In the genomic region with DNA sequence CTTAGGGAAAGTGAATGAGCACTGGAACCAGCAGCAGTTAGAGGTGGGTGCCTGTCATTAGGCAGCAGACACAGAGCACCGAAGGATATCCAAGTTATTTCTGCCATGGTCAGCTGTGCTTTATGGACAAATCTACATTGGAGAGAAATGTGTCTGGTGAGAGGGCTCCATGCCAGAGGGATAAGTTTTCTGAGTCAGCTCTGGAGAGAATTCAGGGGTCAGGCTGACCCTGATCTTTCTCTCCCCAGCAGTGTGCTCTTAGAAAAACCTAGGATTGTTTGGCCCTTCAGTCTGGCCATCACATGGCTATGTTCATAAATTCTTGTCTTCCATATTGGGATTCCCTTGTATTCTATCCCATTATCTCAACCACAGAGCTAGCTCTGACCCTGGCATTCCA, we compare ENCODE assay signal across 11 cellular contexts. TPM values are rescaled to one million over a fixed set of nuclear protein-coding genes. Genes with fewer than 3 reads are reported as not detected.
DNase-seq lines count a peak whose midpoint lies in the region; ATAC-seq and TF ChIP-seq lines count a peak whose summit lies in the region.
"Had no signal": no experiment of that assay in that cellular context is flagged by ENCODE, and none has a peak within 500 bp of the region (broad histone marks: within the 10 kb centered on the region; RNA-seq: fewer than 3 reads in every experiment).

No MANE protein-coding gene starts in this region.

- CTCF ChIA-PET in RWPE1 (lab: Yijun Ruan, JAX): interaction anchor here (0.6 to 2.1 kb wide), 4 partner anchors 16 to 165 kb away, joined by 3 to 9 read pairs (median 5); no protein-coding TSS in a partner anchor

- intact Hi-C loops in psoas muscle (cut with DNase I): no loop called here

- peak in 2 of 4 donors; percentile 38 to 44 for ATAC-seq in psoas muscle
- ATAC-seq in HG02623 (IDR thresholded peaks at IDR 0.05; ENCODE audit: unreplicated experiment): no peak
- ATAC-seq: activated CD8-positive, alpha-beta T cell treated with anti-CD3 and anti-CD28 coated beads, Interleukin-2, amount 10 ng/mL, durations not matched to agents 7 days and 5 days had no signal

- H3K27me3 ChIP-seq in right atrium auricular region: no peaks in the 10 kb centered on the region
- H3K27me3 ChIP-seq in psoas muscle (ENCODE audit: insufficient read depth in 3 of 3, low read length in 2 of 3): peaks cover 0 to 2% (median 0%) of the 10 kb centered on the region in 3 donors

- H3K9me3 ChIP-seq in right atrium auricular region (no peaks in the 10 kb centered on the region), psoas muscle (no peaks in the 10 kb centered on the region)

- peak; percentile 33 for DNase-seq in AG08395 (ENCODE audit: low spot score)
- peak; percentile 62 to 91 for DNase-seq in cardiac fibroblast (ENCODE audit: low read depth in 2 of 2)
- DNase-seq in right atrium auricular region (ENCODE audit: low spot score): no peak
- no peak for DNase-seq in psoas muscle
- DNase-seq in activated naive CD4-positive, alpha-beta T cell (lab: John Stamatoyannopoulos, UW): no peak
- no peak for DNase-seq in iPS-NIHi11 (ENCODE audit: low spot score)
- no peak for DNase-seq in RWPE1 (ENCODE audit: low spot score)
- DNase-seq: activated CD8-positive, alpha-beta T cell treated with anti-CD3 and anti-CD28 coated beads, Interleukin-2, amount 10 ng/mL, durations not matched to agents 7 days and 5 days; effector memory CD4-positive, alpha-beta T cell had no signal

- no peaks in the 10 kb centered on the region for H3K36me3 ChIP-seq in right atrium auricular region
- no peaks in the 10 kb centered on the region for H3K36me3 ChIP-seq in psoas muscle (ENCODE audit: insufficient read depth in 1 of 2, low read depth in 1 of 2)

- H3K4me1 ChIP-seq in right atrium auricular region (peaks cover 0 to 75% of the 10 kb centered on the region in 2 donors), psoas muscle (peaks cover 28% of the 10 kb centered on the region)

- no peak overlapping the region for H3K4me3 ChIP-seq in cardiac fibroblast (replicated peaks in 1 of 2; ENCODE audit: low read depth in 2 of 2, low read length in 2 of 2)
- no peak overlapping the region for H3K4me3 ChIP-seq in right atrium auricular region
- no peak overlapping the region for H3K4me3 ChIP-seq in psoas muscle

- TF ChIP-seq CTCF in cardiac fibroblast (IDR thresholded peaks at IDR 0.05; ENCODE audit: low read depth, low read length) (no peak), right atrium auricular region (IDR thresholded peaks at IDR 0.05) (no peak), psoas muscle (IDR thresholded peaks at IDR 0.05) (no peak), RWPE1 (conservative IDR thresholded peaks at IDR 0.05; ENCODE audit: low read depth) (no peak)

- 15 to 35% (median 17%) methylated on average over 1 of the region's 1 CpG for WGBS in psoas muscle, 3 donors

- H3K27ac ChIP-seq in right atrium auricular region (peak overlapping the region; percentile 89 to 93), psoas muscle (peak overlapping the region; percentile 63), RWPE1 (no peak overlapping the region)

- POLR2A ChIA-PET in RWPE1 (lab: Yijun Ruan, JAX; ENCODE audit: low non-redundant PET): no interaction called here

RNA-seq across cellular contexts. Expression of gene IL17B, which starts 8.9 kb away (rescaled TPM):
- 1 to 10 TPM in 1 of 2 donors, under 1 TPM in 1; 0.83 to 2.9 TPM for total RNA-seq in right atrium auricular region
- under 1 TPM in 1 of 4 donors, not detected in 3; 0.58 TPM for total RNA-seq in psoas muscle
- under 1 TPM in 2 of 3 donors, not detected in 1; 0.08 to 0.42 TPM for polyA plus RNA-seq in psoas muscle
- total RNA-seq: activated CD8-positive, alpha-beta T cell treated with anti-CD3 and anti-CD28 coated beads, Interleukin-2, amount 10 ng/mL, durations not matched to agents 7 days and 5 days; temporal lobe had no signal

RNA-seq across cellular contexts. Expression of gene PCYOX1L, which starts 30.1 kb away (rescaled TPM):
- total RNA-seq in right atrium auricular region: 1 to 10 TPM; 4.0 to 5.6 TPM
- 1 to 10 TPM in 1 of 4 donors, under 1 TPM in 3; 0.65 to 2.7 (median 0.84) TPM for total RNA-seq in psoas muscle
- polyA plus RNA-seq in psoas muscle: 1 to 10 TPM in 1 of 3 donors, under 1 TPM in 2; 0.28 to 1.1 (median 0.70) TPM

RNA-seq across cellular contexts. Expression of gene GRPEL2, which starts 42.7 kb away (rescaled TPM):
- total RNA-seq in right atrium auricular region: 10 to 100 TPM in 1 of 2 donors, 1 to 10 TPM in 1; 6.9 to 10.7 TPM
- 10 to 100 TPM in 2 of 4 donors, 1 to 10 TPM in 2; 8.8 to 11.1 (median 9.5) TPM for total RNA-seq in psoas muscle
- 10 to 100 TPM in 2 of 3 donors, 1 to 10 TPM in 1; 4.7 to 11.6 (median 11.0) TPM for polyA plus RNA-seq in psoas muscle

Comparison
In these comparisons a context has a peak if more than half of its experiments do, and no peak if none do; other contexts are left out.
1. DNase-seq: peak in AG08395 (single experiment) and cardiac fibroblast (2 of 2); none in right atrium auricular region (single experiment), psoas muscle (0 of 2), activated naive CD4-positive, alpha-beta T cell (0 of 4), iPS-NIHi11 (single experiment) and RWPE1 (single experiment).